In the genomic region with DNA sequence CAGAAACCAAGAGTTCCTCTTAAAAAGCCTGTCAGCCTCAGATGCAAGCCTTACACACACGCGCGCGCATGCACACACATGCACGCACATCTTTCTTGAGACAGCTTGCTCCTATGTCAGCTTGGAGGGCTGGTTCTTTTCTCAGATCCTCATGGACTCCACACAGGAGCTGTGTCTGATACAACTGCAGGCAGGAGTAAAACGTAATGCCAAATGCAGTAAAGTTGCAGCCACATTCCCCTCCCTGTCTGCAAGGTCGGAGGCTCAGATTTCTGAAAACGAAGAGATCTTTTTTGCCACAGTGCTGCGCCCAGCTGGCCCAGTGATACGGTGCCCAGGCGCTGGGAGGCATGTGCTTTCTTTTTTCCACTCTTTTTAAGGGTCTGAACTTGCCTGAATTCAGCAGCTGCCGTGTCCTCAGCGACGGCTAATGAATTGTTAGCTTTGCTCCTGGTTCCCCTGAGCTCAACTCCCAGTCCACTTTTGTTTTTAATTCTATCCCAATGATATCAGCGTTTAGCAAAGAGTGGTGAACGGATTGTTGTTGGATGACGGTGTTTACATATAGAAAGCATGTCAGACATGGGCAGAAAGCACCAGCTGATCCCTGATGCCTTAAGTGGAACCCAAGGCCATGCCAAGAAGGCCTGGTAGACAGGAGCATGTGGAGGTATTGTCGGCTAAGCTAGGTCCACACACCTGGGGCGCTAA, we compare ENCODE assay signal across 12 cellular contexts.
DNase-seq lines count a peak whose midpoint lies in the region; ATAC-seq and TF ChIP-seq lines count a peak whose summit lies in the region.
"Had no signal": no experiment of that assay in that cellular context is flagged by ENCODE, and none has a peak within 500 bp of the region (broad histone marks: within the 10 kb centered on the region; RNA-seq: fewer than 3 reads in every experiment).

No MANE protein-coding gene starts in this region.

- peak; percentile 33 for ATAC-seq in left ventricle myocardium superior
- no peak for ATAC-seq in Right ventricle myocardium superior (ENCODE audit: poor library complexity)
- ATAC-seq in GM21529 (IDR thresholded peaks at IDR 0.05; ENCODE audit: unreplicated experiment): no peak
- ATAC-seq: body of pancreas, natural killer cell had no signal

- H3K4me1 ChIP-seq in muscle layer of colon (ENCODE audit: insufficient read depth, low read length): no peaks in the 10 kb centered on the region
- H3K4me1 ChIP-seq: body of pancreas had no signal

- H3K27ac ChIP-seq in muscle layer of colon (ENCODE audit: low read depth, low read length): peak overlapping the region; percentile 66
- H3K27ac ChIP-seq: body of pancreas, C4-2B, heart right ventricle had no signal

- H3K27me3 ChIP-seq in muscle layer of colon (ENCODE audit: control insufficient read depth in 1 of 2, insufficient read depth in 2 of 2, low read length in 2 of 2): no peaks in the 10 kb centered on the region
- H3K27me3 ChIP-seq: body of pancreas, heart right ventricle had no signal

- no peak overlapping the region for H3K9ac ChIP-seq in muscle layer of colon (ENCODE audit: low read length)

- TF ChIP-seq CTCF in astrocyte of the spinal cord (IDR thresholded peaks at IDR 0.05; ENCODE audit: low read depth, low read length) (no peak), GM20000 (IDR thresholded peaks at IDR 0.05; ENCODE audit: extremely low read depth, missing control alignments) (no peak)

- intact Hi-C loops in left ventricle myocardium superior (cut with micrococcal nuclease) (no loop called here), Right ventricle myocardium superior (cut with DNase I) (no loop called here)

- CTCF ChIA-PET in activated CD4-positive, alpha-beta memory T cell treated with anti-CD3 and anti-CD28 coated beads, Interleukin-2, amount 10 ng/mL, durations not matched to agents 7 days and 5 days (lab: Charles Lee): interaction anchor here (0.8 kb wide), 1 partner anchor 312 kb away, joined by 3 read pairs; no protein-coding TSS in a partner anchor

- peaks cover 7% of the 10 kb centered on the region for H3K4me1 Mint-ChIP-seq in activated CD4-positive, alpha-beta memory T cell treated with anti-CD3 and anti-CD28 coated beads, Interleukin-2, amount 10 ng/mL, durations not matched to agents 7 days and 5 days

- no peaks in the 10 kb centered on the region for H3K9me3 Mint-ChIP-seq in activated CD4-positive, alpha-beta memory T cell treated with anti-CD3 and anti-CD28 coated beads, Interleukin-2, amount 10 ng/mL, durations not matched to agents 7 days and 5 days
- H3K9me3 Mint-ChIP-seq: natural killer cell had no signal

- peaks cover 4% of the 10 kb centered on the region for H3K36me3 Mint-ChIP-seq in activated CD4-positive, alpha-beta memory T cell treated with anti-CD3 and anti-CD28 coated beads, Interleukin-2, amount 10 ng/mL, durations not matched to agents 7 days and 5 days (ENCODE audit: low read depth)
- H3K36me3 Mint-ChIP-seq: natural killer cell had no signal

- no peaks in the 10 kb centered on the region for H3K9me3 ChIP-seq in muscle layer of colon (ENCODE audit: low read length)
- H3K9me3 ChIP-seq: body of pancreas, heart right ventricle had no signal

- H3K4me3 ChIP-seq in astrocyte of the spinal cord (ENCODE audit: low read depth, low read length) (no peak overlapping the region), muscle layer of colon (ENCODE audit: low read depth in 1 of 2, low read length in 2 of 2) (peak overlapping the region in 1 of 2 donors; percentile 46)
- H3K4me3 ChIP-seq: body of pancreas had no signal

- no peak overlapping the region for H3K4me3 Mint-ChIP-seq in activated CD4-positive, alpha-beta memory T cell treated with anti-CD3 and anti-CD28 coated beads, Interleukin-2, amount 10 ng/mL, durations not matched to agents 7 days and 5 days
- H3K4me3 Mint-ChIP-seq: natural killer cell had no signal

- in situ Hi-C loops in astrocyte of the spinal cord (cut with HindIII; ENCODE audit: low sequenced_read_pairs): no loop called here

- DNase-seq in left ventricle myocardium superior: no peak
- DNase-seq in Right ventricle myocardium superior: no peak
- peak; percentile 36 for DNase-seq in astrocyte of the spinal cord (ENCODE audit: low read depth, low spot score)
- no peak for DNase-seq in activated CD4-positive, alpha-beta memory T cell treated with anti-CD3 and anti-CD28 coated beads, Interleukin-2, amount 10 ng/mL, durations not matched to agents 7 days and 5 days
- DNase-seq in NCI-H774 (lab: John Stamatoyannopoulos, UW): no peak
- DNase-seq in GM20000 (ENCODE audit: low spot score): no peak
- DNase-seq: body of pancreas, heart right ventricle, natural killer cell had no signal

- H3K27ac Mint-ChIP-seq in activated CD4-positive, alpha-beta memory T cell treated with anti-CD3 and anti-CD28 coated beads, Interleukin-2, amount 10 ng/mL, durations not matched to agents 7 days and 5 days: no peak overlapping the region
- H3K27ac Mint-ChIP-seq: natural killer cell had no signal

- no peaks in the 10 kb centered on the region for H3K27me3 Mint-ChIP-seq in activated CD4-positive, alpha-beta memory T cell treated with anti-CD3 and anti-CD28 coated beads, Interleukin-2, amount 10 ng/mL, durations not matched to agents 7 days and 5 days

- POLR2A ChIA-PET in activated CD4-positive, alpha-beta memory T cell treated with anti-CD3 and anti-CD28 coated beads, Interleukin-2, amount 10 ng/mL, durations not matched to agents 7 days and 5 days (lab: Charles Lee): no interaction called here

- H3K36me3 ChIP-seq in muscle layer of colon (ENCODE audit: insufficient read depth, low read length): no peaks in the 10 kb centered on the region
- H3K36me3 ChIP-seq: heart right ventricle had no signal
